Comparison of ENCODE assay signal across 28 cellular contexts in genomic region chrX:17930850-17931249, GRCh38.
DNase-seq lines count a peak whose midpoint lies in the region; ATAC-seq, FAIRE-seq and TF ChIP-seq lines count a peak whose summit lies in the region.
"Had no signal": no experiment of that assay in that cellular context is flagged by ENCODE, and none has a peak within 500 bp of the region (broad histone marks: within the 10 kb centered on the region; RNA-seq: fewer than 3 reads in every experiment).

No MANE protein-coding gene starts in this region.

- no peak overlapping the region for H3K9ac ChIP-seq in astrocyte (ENCODE audit: low read length)
- H3K9ac ChIP-seq: neural progenitor cell had no signal

- no peak overlapping the region for H3K4me3 Mint-ChIP-seq in astrocyte (ENCODE audit: unreplicated experiment)
- H3K4me3 Mint-ChIP-seq: activated CD4-positive, alpha-beta memory T cell treated with anti-CD3 and anti-CD28 coated beads for 36 hours; activated naive CD8-positive, alpha-beta T cell treated with anti-CD3 and anti-CD28 coated beads, Interleukin-2, amount 50 U/mL, for 24 hours; activated T-cell treated with anti-CD3 and anti-CD28 coated beads, Interleukin-2, amount 50 U/mL, for 72 hours; neural progenitor cell; stimulated activated effector memory CD8-positive, alpha-beta T cell treated with anti-CD3 and anti-CD28 coated beads, Interleukin-12 subunit alpha, Interleukin-12 subunit beta, amount 100 ng/mL, for 72 hours; T-helper 1 cell treated with Interleukin-12 subunit alpha and Interleukin-12 subunit beta and Interleukin-4 antibody, amounts not matched to agents 30 μg/mL and 1 μg/mL, for 36 hours had no signal

- no peaks in the 10 kb centered on the region for H3K4me1 ChIP-seq in astrocyte (ENCODE audit: insufficient read depth, low read length)
- H3K4me1 ChIP-seq: neural progenitor cell, pancreas, tibial nerve had no signal

- no peak overlapping the region for H3K4me3 ChIP-seq in astrocyte (ENCODE audit: insufficient read depth, low read depth, low read length)
- H3K4me3 ChIP-seq: coronary artery, neural progenitor cell, pancreas, SK-N-MC, tibial nerve had no signal

- DNase-seq in NCI-H345 (lab: John Stamatoyannopoulos, UW) (peak; percentile 24), NCI-H345 treated with DMSO at 0.1 percent for 48 hours (lab: John Stamatoyannopoulos, UW; ENCODE audit: unreplicated experiment) (no peak), GM12891 (ENCODE audit: insufficient read length, low spot score) (no peak), NCI-H2107 treated with DMSO at 0.1 percent for 48 hours (lab: John Stamatoyannopoulos, UW; ENCODE audit: unreplicated experiment) (peak; percentile 50), astrocyte (ENCODE audit: low read depth) (no peak), EL (no peak), left colon (no peak)
- DNase-seq: activated CD4-positive, alpha-beta memory T cell treated with anti-CD3 and anti-CD28 coated beads for 36 hours; activated CD4-positive, CD25-positive, alpha-beta regulatory T cell; activated naive CD8-positive, alpha-beta T cell treated with anti-CD3 and anti-CD28 coated beads, Interleukin-2, amount 50 U/mL, for 24 hours; activated T-cell treated with anti-CD3 and anti-CD28 coated beads, Interleukin-2, amount 50 U/mL, for 72 hours; effector CD8-positive, alpha-beta T cell; HCEC 1CT; IMR-90; left ventricle myocardium superior; NCI-H2029 treated with DMSO at 0.1 percent for 48 hours; NCI-H446 treated with DMSO at 0.1 percent for 48 hours; pancreas; stimulated activated CD4-positive, alpha-beta T cell treated with anti-CD3 and anti-CD28 coated beads, Interleukin-15, amount 100 ng/mL, for 24 hours; stimulated activated CD4-positive, alpha-beta T cell treated with anti-CD3 and anti-CD28 coated beads, Interleukin-4, amount 100 ng/mL, for 4 hours had no signal

- H3K27ac Mint-ChIP-seq in astrocyte (ENCODE audit: unreplicated experiment): no peak overlapping the region
- H3K27ac Mint-ChIP-seq: activated CD4-positive, alpha-beta memory T cell treated with anti-CD3 and anti-CD28 coated beads for 36 hours; activated naive CD8-positive, alpha-beta T cell treated with anti-CD3 and anti-CD28 coated beads, Interleukin-2, amount 50 U/mL, for 24 hours; activated T-cell treated with anti-CD3 and anti-CD28 coated beads, Interleukin-2, amount 50 U/mL, for 72 hours; neural progenitor cell; stimulated activated effector memory CD8-positive, alpha-beta T cell treated with anti-CD3 and anti-CD28 coated beads, Interleukin-12 subunit alpha, Interleukin-12 subunit beta, amount 100 ng/mL, for 72 hours; T-helper 1 cell treated with Interleukin-12 subunit alpha and Interleukin-12 subunit beta and Interleukin-4 antibody, amounts not matched to agents 30 μg/mL and 1 μg/mL, for 36 hours had no signal

- no peaks in the 10 kb centered on the region for H4K20me1 ChIP-seq in astrocyte (ENCODE audit: insufficient read depth, low read length)

- FAIRE-seq in GM12891 (lab: Jason Lieb, UNC): peak; percentile 28
- peak; percentile 89 for FAIRE-seq in astrocyte (lab: Jason Lieb, UNC)
- FAIRE-seq: islet of Langerhans, pancreas had no signal

- no peaks in the 10 kb centered on the region for H3K79me2 ChIP-seq in astrocyte (ENCODE audit: insufficient read depth, low read length)

- H3K4me2 ChIP-seq in astrocyte (ENCODE audit: low read length): no peak overlapping the region
- H3K4me2 ChIP-seq: neural progenitor cell had no signal

- H3K36me3 ChIP-seq in astrocyte (ENCODE audit: insufficient read depth, low read length): no peaks in the 10 kb centered on the region
- H3K36me3 ChIP-seq: neural progenitor cell, pancreas, tibial nerve had no signal

- H3K9me3 Mint-ChIP-seq in astrocyte (ENCODE audit: unreplicated experiment): peaks cover 2% of the 10 kb centered on the region

- no peaks in the 10 kb centered on the region for H3K4me1 Mint-ChIP-seq in astrocyte (ENCODE audit: low read depth, unreplicated experiment)
- H3K4me1 Mint-ChIP-seq: activated naive CD8-positive, alpha-beta T cell treated with anti-CD3 and anti-CD28 coated beads, Interleukin-2, amount 50 U/mL, for 24 hours; neural progenitor cell; stimulated activated effector memory CD8-positive, alpha-beta T cell treated with anti-CD3 and anti-CD28 coated beads, Interleukin-12 subunit alpha, Interleukin-12 subunit beta, amount 100 ng/mL, for 72 hours had no signal

- intact Hi-C loops in left colon (cut with DNase I, micrococcal nuclease): no loop called here

- no peak overlapping the region for H3K27ac ChIP-seq in astrocyte (ENCODE audit: low read depth, low read length)
- H3K27ac ChIP-seq: coronary artery, neural progenitor cell, pancreas, SK-N-MC, tibial nerve had no signal

- no peak for TF ChIP-seq CTCF in astrocyte (IDR thresholded peaks at IDR 0.05; ENCODE audit: insufficient read depth, low read depth, low read length)

- no peak for ATAC-seq in HG03039 (IDR thresholded peaks at IDR 0.05; ENCODE audit: unreplicated experiment)
- ATAC-seq in left colon: no peak
- ATAC-seq: activated naive CD8-positive, alpha-beta T cell treated with anti-CD3 and anti-CD28 coated beads, Interleukin-2, amount 50 U/mL, for 24 hours; activated T-cell treated with anti-CD3 and anti-CD28 coated beads, Interleukin-2, amount 50 U/mL, for 72 hours; left ventricle myocardium superior; pancreas; stimulated activated effector memory CD8-positive, alpha-beta T cell treated with anti-CD3 and anti-CD28 coated beads, Interleukin-12 subunit alpha, Interleukin-12 subunit beta, amount 100 ng/mL, for 72 hours had no signal

- no peaks in the 10 kb centered on the region for H3K36me3 Mint-ChIP-seq in astrocyte (ENCODE audit: low read depth, unreplicated experiment)
- H3K36me3 Mint-ChIP-seq: activated CD4-positive, alpha-beta memory T cell treated with anti-CD3 and anti-CD28 coated beads for 36 hours; neural progenitor cell; stimulated activated effector memory CD8-positive, alpha-beta T cell treated with anti-CD3 and anti-CD28 coated beads, Interleukin-12 subunit alpha, Interleukin-12 subunit beta, amount 100 ng/mL, for 72 hours had no signal

- TF ChIP-seq POLR2A in GM12891 (IDR thresholded peaks at IDR 0.05; ENCODE audit: low read depth, low read length): no peak

- H2AFZ ChIP-seq in astrocyte (ENCODE audit: low read depth, low read length): no peak overlapping the region
- H2AFZ ChIP-seq: neural progenitor cell had no signal

- no peaks in the 10 kb centered on the region for H3K9me3 ChIP-seq in astrocyte (ENCODE audit: insufficient read depth, low read depth, low read length)
- H3K9me3 ChIP-seq: pancreas, tibial nerve had no signal

- H3K27me3 Mint-ChIP-seq in astrocyte (ENCODE audit: low read depth, unreplicated experiment): peaks cover 3% of the 10 kb centered on the region
- H3K27me3 Mint-ChIP-seq: activated CD4-positive, alpha-beta memory T cell treated with anti-CD3 and anti-CD28 coated beads for 36 hours; activated naive CD8-positive, alpha-beta T cell treated with anti-CD3 and anti-CD28 coated beads, Interleukin-2, amount 50 U/mL, for 24 hours had no signal

- H3K27me3 ChIP-seq in astrocyte (ENCODE audit: insufficient read depth, low read length): no peaks in the 10 kb centered on the region
- H3K27me3 ChIP-seq: neural progenitor cell had no signal

TF ChIP-seq in GM12891, 5 proteins besides CTCF, POLR2A, EP300 and RAD21:
- no peak for TF ChIP-seq POLR2AphosphoS5 (IDR thresholded peaks at IDR 0.05; ENCODE audit: low read depth, low read length)
- no peak for TF ChIP-seq TAF1 (IDR thresholded peaks at IDR 0.05; ENCODE audit: low read depth, low read length)
- no peak for TF ChIP-seq SPI1 (IDR thresholded peaks at IDR 0.05; ENCODE audit: low read depth, low read length)
- TF ChIP-seq POU2F2 (IDR thresholded peaks at IDR 0.05; ENCODE audit: low read depth, low read length): no peak
- no peak for TF ChIP-seq PAX5 (IDR thresholded peaks at IDR 0.05; ENCODE audit: insufficient read depth, low read length, severe bottlenecking)

Comparison
In these comparisons a context has a peak if more than half of its experiments do, and no peak if none do; other contexts are left out.
1. DNase-seq: peak in NCI-H345 (single experiment) and NCI-H2107 treated with DMSO at 0.1 percent for 48 hours (single experiment); none in NCI-H345 treated with DMSO at 0.1 percent for 48 hours (single experiment), GM12891 (single experiment), astrocyte (single experiment), EL (single experiment) and left colon (0 of 2).